ENCODE assay signal across 5 cellular contexts in genomic region chr6:162239330-162239729, GRCh38.
"Had no signal": no experiment of that assay in that cellular context is flagged by ENCODE, and none has a peak within 500 bp of the region (broad histone marks: within the 10 kb centered on the region; RNA-seq: fewer than 3 reads in every experiment).

No MANE protein-coding gene starts in this region.

- H3K27me3 Mint-ChIP-seq: IgD-negative memory B cell had no signal

- ATAC-seq: HepG2, K562 had no signal

- H3K27ac Mint-ChIP-seq: IgD-negative memory B cell had no signal

- H3K4me3 Mint-ChIP-seq: IgD-negative memory B cell had no signal

- DNase-seq: IMR-90, KBM-7 had no signal
